10 cellular contexts compared by ENCODE assay signal in genomic region chr12:47270782-47271664, GRCh38.
DNase-seq lines count a peak whose midpoint lies in the region; ATAC-seq, FAIRE-seq and TF ChIP-seq lines count a peak whose summit lies in the region.
"Had no signal": no experiment of that assay in that cellular context is flagged by ENCODE, and none has a peak within 500 bp of the region (broad histone marks: within the 10 kb centered on the region; RNA-seq: fewer than 3 reads in every experiment).

No MANE protein-coding gene starts in this region.

- peaks cover 9 to 12% of the 10 kb centered on the region in 2 donors for H3K9me3 Mint-ChIP-seq in activated naive CD4-positive, alpha-beta T cell treated with anti-CD3 and anti-CD28 coated beads, Interleukin-2, amount 50 U/mL, for 72 hours
- H3K9me3 Mint-ChIP-seq in activated naive CD4-positive, alpha-beta T cell treated with anti-CD3 and anti-CD28 coated beads, Interleukin-2, amount 10 ng/mL, durations not matched to agents 7 days and 5 days = peaks cover 10% of the 10 kb centered on the region

- H2AFZ ChIP-seq in fibroblast of lung (ENCODE audit: low read length) = no peak overlapping the region

- H3K9me3 ChIP-seq in fibroblast of lung (ENCODE audit: control insufficient read depth, insufficient read depth, low read depth, low read length) = no peaks in the 10 kb centered on the region

- no peak overlapping the region for H3K4me3 ChIP-seq in fibroblast of lung (replicated peaks in 1 of 4; ENCODE audit: control extremely low read depth in 1 of 4, insufficient read depth in 1 of 4, low read depth in 3 of 4, low read length in 4 of 4)

- no peaks in the 10 kb centered on the region for H3K36me3 ChIP-seq in fibroblast of lung (ENCODE audit: control insufficient read depth, insufficient read depth, low read length)

- no peaks in the 10 kb centered on the region for H3K79me2 ChIP-seq in fibroblast of lung (ENCODE audit: control insufficient read depth, insufficient read depth, low read length)

- H3K4me3 Mint-ChIP-seq in activated naive CD4-positive, alpha-beta T cell treated with anti-CD3 and anti-CD28 coated beads, Interleukin-2, amount 10 ng/mL, durations not matched to agents 7 days and 5 days = no peak overlapping the region

- H3K27ac ChIP-seq in fibroblast of lung (ENCODE audit: insufficient read depth, low read length) = no peak overlapping the region

- peaks cover 79% of the 10 kb centered on the region for H3K4me1 Mint-ChIP-seq in activated naive CD4-positive, alpha-beta T cell treated with anti-CD3 and anti-CD28 coated beads, Interleukin-2, amount 10 ng/mL, durations not matched to agents 7 days and 5 days

- no peak overlapping the region for H3K4me2 ChIP-seq in fibroblast of lung (ENCODE audit: extremely low read depth, insufficient read depth, low read length)

- no peaks in the 10 kb centered on the region for H3K27me3 Mint-ChIP-seq in activated naive CD4-positive, alpha-beta T cell treated with anti-CD3 and anti-CD28 coated beads, Interleukin-2, amount 10 ng/mL, durations not matched to agents 7 days and 5 days

- no peak for FAIRE-seq in urothelium cell line (lab: Jason Lieb, UNC)

- CTCF ChIA-PET in activated naive CD4-positive, alpha-beta T cell treated with anti-CD3 and anti-CD28 coated beads, Interleukin-2, amount 10 ng/mL, durations not matched to agents 7 days and 5 days (lab: Charles Lee) = interaction anchor here (1.0 kb wide), 1 partner anchor 126 kb away, joined by 3 read pairs; no protein-coding TSS in a partner anchor

- H3K36me3 Mint-ChIP-seq in activated naive CD4-positive, alpha-beta T cell treated with anti-CD3 and anti-CD28 coated beads, Interleukin-2, amount 50 U/mL, for 72 hours = peaks cover 6 to 15% of the 10 kb centered on the region in 2 donors
- H3K36me3 Mint-ChIP-seq in activated naive CD4-positive, alpha-beta T cell treated with anti-CD3 and anti-CD28 coated beads, Interleukin-2, amount 10 ng/mL, durations not matched to agents 7 days and 5 days = peaks cover 19% of the 10 kb centered on the region

- peak overlapping the region; percentile 65 to 86 for H3K27ac Mint-ChIP-seq in activated naive CD4-positive, alpha-beta T cell treated with anti-CD3 and anti-CD28 coated beads, Interleukin-2, amount 50 U/mL, for 72 hours
- no peak overlapping the region for H3K27ac Mint-ChIP-seq in activated naive CD4-positive, alpha-beta T cell treated with anti-CD3 and anti-CD28 coated beads, Interleukin-2, amount 10 ng/mL, durations not matched to agents 7 days and 5 days

- no peaks in the 10 kb centered on the region for H3K4me1 ChIP-seq in fibroblast of lung (ENCODE audit: control insufficient read depth, extremely low read depth, insufficient read depth, low read length)

- H4K20me1 ChIP-seq in fibroblast of lung (ENCODE audit: control insufficient read depth, extremely low read depth, insufficient read depth, low read length) = no peaks in the 10 kb centered on the region

- H3K27me3 ChIP-seq in fibroblast of lung (ENCODE audit: control insufficient read depth, insufficient read depth, low read length) = no peaks in the 10 kb centered on the region

- peak; percentile 82 to 87 for ATAC-seq in activated naive CD4-positive, alpha-beta T cell treated with anti-CD3 and anti-CD28 coated beads, Interleukin-2, amount 50 U/mL, for 72 hours

- H3K9ac ChIP-seq in fibroblast of lung (ENCODE audit: insufficient read depth, low read length) = no peak overlapping the region

- DNase-seq in activated naive CD4-positive, alpha-beta T cell treated with anti-CD3 and anti-CD28 coated beads, Interleukin-2, amount 50 U/mL, for 72 hours (ENCODE audit: low spot score in 2 of 2) = no peak
- DNase-seq in activated naive CD4-positive, alpha-beta T cell treated with anti-CD3 and anti-CD28 coated beads, Interleukin-2, amount 10 ng/mL, durations not matched to agents 7 days and 5 days = no peak
- DNase-seq in SW480 (ENCODE audit: low spot score) (peak; percentile 99), fibroblast of lung (ENCODE audit: low read depth in 2 of 2) (peak; percentile 21 to 97), urothelium cell line (ENCODE audit: low spot score) (peak; percentile 81), NCI-H2081 treated with DMSO at 0.1 percent for 48 hours (lab: John Stamatoyannopoulos, UW) (no peak), DMS153 (lab: John Stamatoyannopoulos, UW) (no peak), NCI-H2196 treated with DMSO at 0.1 percent for 48 hours (lab: John Stamatoyannopoulos, UW; ENCODE audit: unreplicated experiment) (no peak)
- DNase-seq: activated naive CD4-positive, alpha-beta T cell treated with Interleukin-2 at 50 U/mL for 16 hours; COR-L47 had no signal

- TF ChIP-seq CTCF in fibroblast of lung (conservative IDR thresholded peaks at IDR 0.05 in 1 of 2, IDR thresholded peaks at IDR 0.05 in 1 of 2; ENCODE audit: low read depth in 1 of 2, low read length in 2 of 2) = no peak

Comparison
In these comparisons a context has a peak if more than half of its experiments do, and no peak if none do; other contexts are left out.
1. DNase-seq: peak in SW480 (single experiment), fibroblast of lung (2 of 2) and urothelium cell line (single experiment); none in activated naive CD4-positive, alpha-beta T cell treated with anti-CD3 and anti-CD28 coated beads, Interleukin-2, amount 50 U/mL, for 72 hours (0 of 2), activated naive CD4-positive, alpha-beta T cell treated with anti-CD3 and anti-CD28 coated beads, Interleukin-2, amount 10 ng/mL, durations not matched to agents 7 days and 5 days (single experiment), NCI-H2081 treated with DMSO at 0.1 percent for 48 hours (single experiment), DMS153 (single experiment) and NCI-H2196 treated with DMSO at 0.1 percent for 48 hours (single experiment).